Comparison of ENCODE assay signal across 2 cellular contexts in the genomic region with DNA sequence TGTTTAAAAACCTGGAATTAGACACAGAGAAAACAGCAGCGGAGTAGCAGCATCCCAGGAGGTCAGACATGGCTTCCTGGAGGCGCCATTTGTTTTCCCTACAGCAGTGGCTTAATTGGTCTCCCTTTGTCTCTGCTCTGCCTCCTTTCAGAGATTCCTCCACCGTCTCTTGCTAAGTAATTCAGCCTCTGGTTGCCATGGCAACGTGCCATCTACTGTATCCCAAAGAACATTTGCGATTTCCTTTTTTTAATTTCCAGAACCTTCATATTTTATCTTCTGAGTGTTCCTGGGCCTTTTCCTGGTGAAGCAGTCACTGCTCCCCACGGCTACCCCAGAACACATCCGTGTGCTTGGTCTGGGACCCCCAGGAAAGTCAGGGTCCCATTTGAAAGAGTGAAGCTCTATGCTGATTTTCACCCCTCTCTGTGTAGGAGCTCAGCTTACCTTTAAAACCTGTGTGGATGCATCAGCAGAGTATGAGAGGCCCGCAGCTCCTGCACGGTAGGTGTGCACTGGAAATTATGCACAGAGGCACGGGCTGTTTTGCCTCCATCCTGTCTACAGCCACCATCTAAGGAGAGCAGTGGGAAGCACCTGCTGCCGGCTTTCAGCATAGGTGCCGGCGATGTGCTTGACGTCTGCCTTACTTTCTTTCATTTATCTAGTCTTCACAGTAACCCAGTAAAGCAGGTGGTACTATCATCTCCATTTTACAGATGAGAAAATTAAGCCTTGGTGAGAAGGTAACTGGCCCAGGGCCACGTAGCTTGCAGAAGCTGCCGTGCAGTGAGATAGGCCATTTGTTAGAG.
TF ChIP-seq lines count a peak whose summit lies in the region.

No MANE protein-coding gene starts in this region.

TF ChIP-seq in SK-N-SH, 30 proteins besides CTCF, POLR2A, EP300 and RAD21 (continued from another document):
- no peak for TF ChIP-seq TEAD4 (IDR thresholded peaks at IDR 0.05; ENCODE audit: borderline replicate concordance, insufficient read depth)
- TF ChIP-seq RXRA (IDR thresholded peaks at IDR 0.05; ENCODE audit: borderline replicate concordance, low read depth): no peak
- TF ChIP-seq CHD2 (IDR thresholded peaks at IDR 0.05; ENCODE audit: low read length, partially characterized antibody): no peak
- TF ChIP-seq, protein P1, sequence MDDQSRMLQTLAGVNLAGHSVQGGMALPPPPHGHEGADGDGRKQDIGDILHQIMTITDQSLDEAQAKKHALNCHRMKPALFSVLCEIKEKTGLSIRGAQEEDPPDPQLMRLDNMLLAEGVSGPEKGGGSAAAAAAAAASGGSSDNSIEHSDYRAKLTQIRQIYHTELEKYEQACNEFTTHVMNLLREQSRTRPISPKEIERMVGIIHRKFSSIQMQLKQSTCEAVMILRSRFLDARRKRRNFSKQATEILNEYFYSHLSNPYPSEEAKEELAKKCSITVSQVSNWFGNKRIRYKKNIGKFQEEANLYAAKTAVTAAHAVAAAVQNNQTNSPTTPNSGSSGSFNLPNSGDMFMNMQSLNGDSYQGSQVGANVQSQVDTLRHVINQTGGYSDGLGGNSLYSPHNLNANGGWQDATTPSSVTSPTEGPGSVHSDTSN (IDR thresholded peaks at IDR 0.05): no peak
- no peak for TF ChIP-seq RFX5 (IDR thresholded peaks at IDR 0.05; ENCODE audit: low read length)
- TF ChIP-seq, protein P2, sequence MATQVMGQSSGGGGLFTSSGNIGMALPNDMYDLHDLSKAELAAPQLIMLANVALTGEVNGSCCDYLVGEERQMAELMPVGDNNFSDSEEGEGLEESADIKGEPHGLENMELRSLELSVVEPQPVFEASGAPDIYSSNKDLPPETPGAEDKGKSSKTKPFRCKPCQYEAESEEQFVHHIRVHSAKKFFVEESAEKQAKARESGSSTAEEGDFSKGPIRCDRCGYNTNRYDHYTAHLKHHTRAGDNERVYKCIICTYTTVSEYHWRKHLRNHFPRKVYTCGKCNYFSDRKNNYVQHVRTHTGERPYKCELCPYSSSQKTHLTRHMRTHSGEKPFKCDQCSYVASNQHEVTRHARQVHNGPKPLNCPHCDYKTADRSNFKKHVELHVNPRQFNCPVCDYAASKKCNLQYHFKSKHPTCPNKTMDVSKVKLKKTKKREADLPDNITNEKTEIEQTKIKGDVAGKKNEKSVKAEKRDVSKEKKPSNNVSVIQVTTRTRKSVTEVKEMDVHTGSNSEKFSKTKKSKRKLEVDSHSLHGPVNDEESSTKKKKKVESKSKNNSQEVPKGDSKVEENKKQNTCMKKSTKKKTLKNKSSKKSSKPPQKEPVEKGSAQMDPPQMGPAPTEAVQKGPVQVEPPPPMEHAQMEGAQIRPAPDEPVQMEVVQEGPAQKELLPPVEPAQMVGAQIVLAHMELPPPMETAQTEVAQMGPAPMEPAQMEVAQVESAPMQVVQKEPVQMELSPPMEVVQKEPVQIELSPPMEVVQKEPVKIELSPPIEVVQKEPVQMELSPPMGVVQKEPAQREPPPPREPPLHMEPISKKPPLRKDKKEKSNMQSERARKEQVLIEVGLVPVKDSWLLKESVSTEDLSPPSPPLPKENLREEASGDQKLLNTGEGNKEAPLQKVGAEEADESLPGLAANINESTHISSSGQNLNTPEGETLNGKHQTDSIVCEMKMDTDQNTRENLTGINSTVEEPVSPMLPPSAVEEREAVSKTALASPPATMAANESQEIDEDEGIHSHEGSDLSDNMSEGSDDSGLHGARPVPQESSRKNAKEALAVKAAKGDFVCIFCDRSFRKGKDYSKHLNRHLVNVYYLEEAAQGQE (IDR thresholded peaks at IDR 0.05; ENCODE audit: low read depth, low read length): no peak
- TF ChIP-seq MXI1 (IDR thresholded peaks at IDR 0.05; ENCODE audit: low read depth, low read length): no peak
- TF ChIP-seq MEF2A (IDR thresholded peaks at IDR 0.05; ENCODE audit: borderline replicate concordance, low read depth): no peak
TF ChIP-seq in SK-N-SH: peak in this region for 0.

TF ChIP-seq in SK-N-SH treated with all-trans-retinoic acid at 6 μM for 48 hours, 23 proteins besides CTCF, POLR2A, EP300 and RAD21 (continued from another document):
- TF ChIP-seq, protein P3, sequence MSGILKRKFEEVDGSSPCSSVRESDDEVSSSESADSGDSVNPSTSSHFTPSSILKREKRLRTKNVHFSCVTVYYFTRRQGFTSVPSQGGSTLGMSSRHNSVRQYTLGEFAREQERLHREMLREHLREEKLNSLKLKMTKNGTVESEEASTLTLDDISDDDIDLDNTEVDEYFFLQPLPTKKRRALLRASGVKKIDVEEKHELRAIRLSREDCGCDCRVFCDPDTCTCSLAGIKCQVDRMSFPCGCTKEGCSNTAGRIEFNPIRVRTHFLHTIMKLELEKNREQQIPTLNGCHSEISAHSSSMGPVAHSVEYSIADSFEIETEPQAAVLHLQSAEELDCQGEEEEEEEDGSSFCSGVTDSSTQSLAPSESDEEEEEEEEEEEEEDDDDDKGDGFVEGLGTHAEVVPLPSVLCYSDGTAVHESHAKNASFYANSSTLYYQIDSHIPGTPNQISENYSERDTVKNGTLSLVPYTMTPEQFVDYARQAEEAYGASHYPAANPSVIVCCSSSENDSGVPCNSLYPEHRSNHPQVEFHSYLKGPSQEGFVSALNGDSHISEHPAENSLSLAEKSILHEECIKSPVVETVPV (CRISPR knock-in tag; IDR thresholded peaks at IDR 0.05): no peak
- TF ChIP-seq ZNF70 (CRISPR knock-in tag; IDR thresholded peaks at IDR 0.05): no peak
- TF ChIP-seq ZC3H10 (CRISPR knock-in tag; IDR thresholded peaks at IDR 0.05): no peak
- TF ChIP-seq ISL1 (CRISPR knock-in tag; IDR thresholded peaks at IDR 0.05): no peak
- TF ChIP-seq, protein P4, sequence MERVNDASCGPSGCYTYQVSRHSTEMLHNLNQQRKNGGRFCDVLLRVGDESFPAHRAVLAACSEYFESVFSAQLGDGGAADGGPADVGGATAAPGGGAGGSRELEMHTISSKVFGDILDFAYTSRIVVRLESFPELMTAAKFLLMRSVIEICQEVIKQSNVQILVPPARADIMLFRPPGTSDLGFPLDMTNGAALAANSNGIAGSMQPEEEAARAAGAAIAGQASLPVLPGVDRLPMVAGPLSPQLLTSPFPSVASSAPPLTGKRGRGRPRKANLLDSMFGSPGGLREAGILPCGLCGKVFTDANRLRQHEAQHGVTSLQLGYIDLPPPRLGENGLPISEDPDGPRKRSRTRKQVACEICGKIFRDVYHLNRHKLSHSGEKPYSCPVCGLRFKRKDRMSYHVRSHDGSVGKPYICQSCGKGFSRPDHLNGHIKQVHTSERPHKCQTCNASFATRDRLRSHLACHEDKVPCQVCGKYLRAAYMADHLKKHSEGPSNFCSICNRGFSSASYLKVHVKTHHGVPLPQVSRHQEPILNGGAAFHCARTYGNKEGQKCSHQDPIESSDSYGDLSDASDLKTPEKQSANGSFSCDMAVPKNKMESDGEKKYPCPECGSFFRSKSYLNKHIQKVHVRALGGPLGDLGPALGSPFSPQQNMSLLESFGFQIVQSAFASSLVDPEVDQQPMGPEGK (CRISPR knock-in tag; IDR thresholded peaks at IDR 0.05; ENCODE audit: borderline replicate concordance): no peak
- TF ChIP-seq BACH2 (CRISPR knock-in tag; IDR thresholded peaks at IDR 0.05; ENCODE audit: borderline replicate concordance): no peak
- no peak for TF ChIP-seq ZNF565 (CRISPR knock-in tag; conservative IDR thresholded peaks at IDR 0.05; ENCODE audit: low read depth)
- no peak for TF ChIP-seq SNAI2 (CRISPR knock-in tag; IDR thresholded peaks at IDR 0.05)
- no peak for TF ChIP-seq ZFP3 (CRISPR knock-in tag; IDR thresholded peaks at IDR 0.05)
- TF ChIP-seq, protein P5, sequence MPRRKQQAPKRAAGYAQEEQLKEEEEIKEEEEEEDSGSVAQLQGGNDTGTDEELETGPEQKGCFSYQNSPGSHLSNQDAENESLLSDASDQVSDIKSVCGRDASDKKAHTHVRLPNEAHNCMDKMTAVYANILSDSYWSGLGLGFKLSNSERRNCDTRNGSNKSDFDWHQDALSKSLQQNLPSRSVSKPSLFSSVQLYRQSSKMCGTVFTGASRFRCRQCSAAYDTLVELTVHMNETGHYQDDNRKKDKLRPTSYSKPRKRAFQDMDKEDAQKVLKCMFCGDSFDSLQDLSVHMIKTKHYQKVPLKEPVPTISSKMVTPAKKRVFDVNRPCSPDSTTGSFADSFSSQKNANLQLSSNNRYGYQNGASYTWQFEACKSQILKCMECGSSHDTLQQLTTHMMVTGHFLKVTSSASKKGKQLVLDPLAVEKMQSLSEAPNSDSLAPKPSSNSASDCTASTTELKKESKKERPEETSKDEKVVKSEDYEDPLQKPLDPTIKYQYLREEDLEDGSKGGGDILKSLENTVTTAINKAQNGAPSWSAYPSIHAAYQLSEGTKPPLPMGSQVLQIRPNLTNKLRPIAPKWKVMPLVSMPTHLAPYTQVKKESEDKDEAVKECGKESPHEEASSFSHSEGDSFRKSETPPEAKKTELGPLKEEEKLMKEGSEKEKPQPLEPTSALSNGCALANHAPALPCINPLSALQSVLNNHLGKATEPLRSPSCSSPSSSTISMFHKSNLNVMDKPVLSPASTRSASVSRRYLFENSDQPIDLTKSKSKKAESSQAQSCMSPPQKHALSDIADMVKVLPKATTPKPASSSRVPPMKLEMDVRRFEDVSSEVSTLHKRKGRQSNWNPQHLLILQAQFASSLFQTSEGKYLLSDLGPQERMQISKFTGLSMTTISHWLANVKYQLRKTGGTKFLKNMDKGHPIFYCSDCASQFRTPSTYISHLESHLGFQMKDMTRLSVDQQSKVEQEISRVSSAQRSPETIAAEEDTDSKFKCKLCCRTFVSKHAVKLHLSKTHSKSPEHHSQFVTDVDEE (CRISPR knock-in tag; IDR thresholded peaks at IDR 0.05): no peak
- TF ChIP-seq RARB (CRISPR knock-in tag; IDR thresholded peaks at IDR 0.05): no peak
